In the genomic region with DNA sequence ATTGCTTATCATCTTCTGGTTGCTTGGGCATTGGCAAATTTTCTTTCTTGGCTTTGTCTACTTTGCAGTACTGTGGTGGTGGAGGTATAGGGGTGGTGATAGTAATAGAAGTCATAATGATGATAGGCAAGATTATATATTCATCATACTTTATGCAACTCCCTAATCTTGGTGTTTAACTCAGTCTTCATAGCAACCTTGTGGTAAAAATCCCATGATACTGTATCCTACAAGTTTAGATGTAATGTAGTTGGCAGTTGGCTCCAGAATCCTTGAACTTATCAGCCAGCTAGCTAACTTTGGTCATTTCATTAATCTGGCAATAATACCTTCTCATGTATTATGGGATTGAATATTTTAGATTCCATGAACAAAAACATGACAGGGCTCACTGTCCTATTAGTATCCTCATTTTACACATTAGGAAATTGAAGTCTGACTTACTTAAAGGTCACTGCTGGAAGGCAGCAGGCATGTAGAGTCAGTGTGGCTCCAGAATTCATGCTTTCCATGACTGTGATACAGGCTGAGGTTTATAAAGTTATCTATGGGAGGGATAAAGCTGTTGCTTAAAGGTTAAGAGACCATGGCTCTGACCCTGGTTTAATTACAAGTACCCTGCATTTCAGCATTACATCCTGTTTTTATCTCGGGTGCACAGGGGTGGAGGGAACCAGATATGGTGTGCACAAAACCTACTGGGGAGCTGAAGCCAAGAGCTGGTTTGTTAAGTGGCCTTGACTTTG, we compare ENCODE assay signal across 18 cellular contexts. TPM values are rescaled to one million over a fixed set of nuclear protein-coding genes. Genes with fewer than 3 reads are reported as not detected.
DNase-seq lines count a peak whose midpoint lies in the region; ATAC-seq, FAIRE-seq and TF ChIP-seq lines count a peak whose summit lies in the region.
"Had no signal": no experiment of that assay in that cellular context is flagged by ENCODE, and none has a peak within 500 bp of the region (broad histone marks: within the 10 kb centered on the region; RNA-seq: fewer than 3 reads in every experiment).

No MANE protein-coding gene starts in this region.

- dilution Hi-C loops in endothelial cell of umbilical vein (cut with MboI; ENCODE audit: extremely low pct_ligation_motif_present, low sequenced_read_pairs), result no loop called here

- WGBS in heart left ventricle, 4 donors, result 24 to 40% (median 30%) methylated on average over 1 of the region's 1 CpG
- WGBS in psoas muscle, 3 donors, result 13 to 70% (median 21%) methylated on average over 1 of the region's 1 CpG
- 29 to 43% methylated on average over 1 of the region's 1 CpG for WGBS in pancreas, 2 donors

- H2AFZ ChIP-seq in endothelial cell of umbilical vein (ENCODE audit: low read depth, low read length), result no peak overlapping the region

- H3K4me3 ChIP-seq in heart left ventricle (no peak overlapping the region), endothelial cell of umbilical vein (replicated peaks in 1 of 3; ENCODE audit: insufficient read depth in 1 of 3, low read depth in 1 of 3, low read length in 3 of 3) (no peak overlapping the region), psoas muscle (no peak overlapping the region), pancreas (no peak overlapping the region)
- H3K4me3 ChIP-seq: HAP-1 had no signal

- TF ChIP-seq CTCF in heart left ventricle (IDR thresholded peaks at IDR 0.05) (no peak), endothelial cell of umbilical vein (IDR thresholded peaks at IDR 0.05; ENCODE audit: extremely low read depth in 1 of 2, insufficient read depth in 1 of 2, low read depth in 1 of 2, low read length in 2 of 2) (no peak), psoas muscle (IDR thresholded peaks at IDR 0.05) (no peak), GM13976 (IDR thresholded peaks at IDR 0.05; ENCODE audit: borderline replicate concordance, control extremely low read depth, extremely low read depth, insufficient read depth, missing control alignments) (no peak), pancreas (IDR thresholded peaks at IDR 0.05) (no peak)

- no peak overlapping the region for H3K9ac ChIP-seq in endothelial cell of umbilical vein (replicated peaks; ENCODE audit: extremely low read depth, insufficient read depth, low read length)

- intact Hi-C loops in heart left ventricle (cut with DNase I), result no loop called here
- intact Hi-C loops in cardiac septum (cut with DNase I), result no loop called here
- intact Hi-C loops in endothelial cell of umbilical vein (cut with micrococcal nuclease), result no loop called here
- intact Hi-C loops in psoas muscle (cut with DNase I), result no loop called here
- intact Hi-C loops in pancreas (cut with DNase I), result no loop called here

- H3K36me3 ChIP-seq in heart left ventricle (no peaks in the 10 kb centered on the region), endothelial cell of umbilical vein (ENCODE audit: control insufficient read depth in 2 of 2, extremely low read depth in 1 of 2, insufficient read depth in 2 of 2, low read length in 2 of 2) (no peaks in the 10 kb centered on the region), psoas muscle (ENCODE audit: insufficient read depth in 1 of 2, low read depth in 1 of 2) (no peaks in the 10 kb centered on the region), pancreas (no peaks in the 10 kb centered on the region)
- H3K36me3 ChIP-seq: HAP-1 had no signal

- H3K79me2 ChIP-seq in endothelial cell of umbilical vein (ENCODE audit: control insufficient read depth, insufficient read depth, low read length), result peaks cover 58% of the 10 kb centered on the region

- peaks cover 3 to 89% (median 57%) of the 10 kb centered on the region in 12 donors for H3K4me1 ChIP-seq in heart left ventricle
- peaks cover 3% of the 10 kb centered on the region for H3K4me1 ChIP-seq in endothelial cell of umbilical vein (ENCODE audit: control insufficient read depth, extremely low read depth, insufficient read depth, low read length)
- peaks cover 46% of the 10 kb centered on the region for H3K4me1 ChIP-seq in psoas muscle
- H3K4me1 ChIP-seq in pancreas, result peaks cover 0 to 3% (median 0%) of the 10 kb centered on the region in 3 donors

- peaks cover 5% of the 10 kb centered on the region for H4K20me1 ChIP-seq in endothelial cell of umbilical vein (replicated peaks; ENCODE audit: control insufficient read depth, extremely low read depth, insufficient read depth, low read length)

- no TSS peak for BruUV-seq in endothelial cell of umbilical vein (replicated peaks; lab: Mats Ljungman, UMichigan)

- no peak for TF ChIP-seq POLR2A in heart left ventricle (IDR thresholded peaks at IDR 0.05)
- TF ChIP-seq POLR2A in endothelial cell of umbilical vein (IDR thresholded peaks at IDR 0.05; ENCODE audit: low read depth, low read length), result no peak

- no peaks in the 10 kb centered on the region for H3K9me3 ChIP-seq in heart left ventricle
- H3K9me3 ChIP-seq in endothelial cell of umbilical vein (replicated peaks; ENCODE audit: control insufficient read depth, insufficient read depth, low read length), result no peaks in the 10 kb centered on the region
- H3K9me3 ChIP-seq in psoas muscle, result no peaks in the 10 kb centered on the region
- no peaks in the 10 kb centered on the region for H3K9me3 ChIP-seq in pancreas
- H3K9me3 ChIP-seq: HAP-1 had no signal

- peak in 3 of 4 donors; percentile 8 to 61 (median 19) for ATAC-seq in heart left ventricle
- no peak for ATAC-seq in psoas muscle
- ATAC-seq in GM18870 (IDR thresholded peaks at IDR 0.05; ENCODE audit: unreplicated experiment), result no peak
- ATAC-seq in pancreas, result no peak
- ATAC-seq: Panc1 had no signal

- H3K27ac ChIP-seq in heart left ventricle, result peak overlapping the region in 4 of 12 donors; percentile 10 to 61 (median 16)
- H3K27ac ChIP-seq in endothelial cell of umbilical vein (ENCODE audit: insufficient read depth, low read depth, low read length), result no peak overlapping the region
- peak overlapping the region; percentile 25 for H3K27ac ChIP-seq in psoas muscle
- no peak overlapping the region for H3K27ac ChIP-seq in pancreas
- H3K27ac ChIP-seq: C4-2B had no signal

- H3K9me1 ChIP-seq in endothelial cell of umbilical vein (replicated peaks; ENCODE audit: control insufficient read depth, extremely low read depth, insufficient read depth, low read length), result no peaks in the 10 kb centered on the region

- CTCF ChIA-PET in endothelial cell of umbilical vein (lab: Charles Lee), result interaction anchor here (1.4 kb wide), 1 partner anchor 10 kb away, joined by 4 read pairs; no protein-coding TSS in a partner anchor

- no peak overlapping the region for H3K4me2 ChIP-seq in endothelial cell of umbilical vein (ENCODE audit: insufficient read depth, low read length)

- POLR2A ChIA-PET in endothelial cell of umbilical vein (lab: Charles Lee), result no interaction called here

- H3K27me3 ChIP-seq in heart left ventricle (no peaks in the 10 kb centered on the region), endothelial cell of umbilical vein (ENCODE audit: control insufficient read depth in 2 of 2, insufficient read depth in 2 of 2, low read length in 2 of 2) (no peaks in the 10 kb centered on the region), psoas muscle (ENCODE audit: insufficient read depth in 3 of 3, low read length in 2 of 3) (no peaks in the 10 kb centered on the region), pancreas (no peaks in the 10 kb centered on the region)

- DNase-seq in heart left ventricle (no peak), cardiac septum (ENCODE audit: low spot score) (no peak), endothelial cell of umbilical vein (ENCODE audit: low read depth, low spot score) (peak; percentile 18), psoas muscle (no peak), GM13976 (ENCODE audit: low spot score) (no peak), pancreas (no peak), activated gamma-delta T cell (lab: John Stamatoyannopoulos, UW) (no peak)
- DNase-seq: COR-L47, NCI-H187 treated with DMSO at 0.1 percent for 48 hours, NCI-H2171, NCI-H774, SHP77 had no signal

- FAIRE-seq in endothelial cell of umbilical vein (lab: Jason Lieb, UNC), result no peak
- no peak for FAIRE-seq in pancreas (lab: Jason Lieb, UNC)
- FAIRE-seq: GM18507 had no signal

- in situ Hi-C loops in GM13976 (cut with MboI; ENCODE audit: low sequenced_read_pairs, unreplicated experiment), result no loop called here

TF ChIP-seq in endothelial cell of umbilical vein, 7 proteins besides CTCF, POLR2A, EP300 and RAD21:
- TF ChIP-seq FOS (IDR thresholded peaks at IDR 0.05; ENCODE audit: borderline replicate concordance, insufficient read depth, low read length) (no peak), MYC (IDR thresholded peaks at IDR 0.05; ENCODE audit: low read depth, low read length) (no peak), JUN (IDR thresholded peaks at IDR 0.05; ENCODE audit: borderline replicate concordance, insufficient read depth, insufficient read length, low read depth) (no peak), GATA2 (IDR thresholded peaks at IDR 0.05; ENCODE audit: insufficient read depth, insufficient read length, low read depth, low read length) (no peak), EZH2 (IDR thresholded peaks at IDR 0.05; ENCODE audit: borderline replicate concordance, low read depth, low read length, severe bottlenecking) (no peak), POLR2AphosphoS5 (IDR thresholded peaks at IDR 0.05; ENCODE audit: insufficient read depth, low read depth, low read length) (no peak)
- TF ChIP-seq, protein P1, sequence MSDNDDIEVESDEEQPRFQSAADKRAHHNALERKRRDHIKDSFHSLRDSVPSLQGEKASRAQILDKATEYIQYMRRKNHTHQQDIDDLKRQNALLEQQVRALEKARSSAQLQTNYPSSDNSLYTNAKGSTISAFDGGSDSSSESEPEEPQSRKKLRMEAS (IDR thresholded peaks at IDR 0.05; ENCODE audit: insufficient read depth, insufficient read length), result no peak

RNA-seq across cellular contexts. Expression of a gene that starts 33.3 kb away (rescaled TPM):
- 10 to 100 TPM; 19.0 to 35.6 (median 27.3) TPM for total RNA-seq in heart left ventricle
- 1 to 10 TPM; 4.8 to 5.3 TPM for polyA plus RNA-seq in heart left ventricle
- 49.0 TPM for total RNA-seq in cardiac septum
- total RNA-seq in endothelial cell of umbilical vein, result 37.3 and 42.3 TPM in 2 replicates
- 13.6 and 16.3 TPM in 2 replicates for polyA plus RNA-seq in endothelial cell of umbilical vein
- polyA plus RNA-seq in endothelial cell of umbilical vein (2011; cell fraction: cytosol; rRNA removed), result 11.4 and 11.9 TPM in 2 replicates
- 42.3 and 46.1 TPM in 2 replicates for polyA plus RNA-seq in endothelial cell of umbilical vein (2011; cell fraction: nucleus; rRNA removed)
- 8.2 and 10.2 TPM in 2 replicates for polyA plus RNA-seq in endothelial cell of umbilical vein (2012)
- polyA minus RNA-seq in endothelial cell of umbilical vein, result 95.1 and 103 TPM in 2 replicates
- 7.3 TPM for polyA minus RNA-seq in endothelial cell of umbilical vein (2011; cell fraction: cytosol; rRNA and poly(A)+ RNA removed)
- 142 and 159 TPM in 2 replicates for polyA minus RNA-seq in endothelial cell of umbilical vein (2011; cell fraction: nucleus; rRNA and poly(A)+ RNA removed)
- total RNA-seq in psoas muscle, result 10 to 100 TPM; 23.5 to 34.5 (median 29.7) TPM
- polyA plus RNA-seq in psoas muscle, result 1 to 10 TPM; 3.8 to 5.3 (median 4.3) TPM
- 1 to 10 TPM; 4.0 to 10.0 (median 7.3) TPM for total RNA-seq in pancreas
- polyA plus RNA-seq in pancreas, result 1 to 10 TPM; 4.0 to 7.5 TPM
- polyA plus RNA-seq: IgD-negative memory B cell had no signal

Comparison
In these comparisons a context has a peak if more than half of its experiments do, and no peak if none do; other contexts are left out.
1. ATAC-seq: peak in heart left ventricle (3 of 4); none in psoas muscle (0 of 4), GM18870 (single experiment) and pancreas (0 of 4).